In the genomic region with DNA sequence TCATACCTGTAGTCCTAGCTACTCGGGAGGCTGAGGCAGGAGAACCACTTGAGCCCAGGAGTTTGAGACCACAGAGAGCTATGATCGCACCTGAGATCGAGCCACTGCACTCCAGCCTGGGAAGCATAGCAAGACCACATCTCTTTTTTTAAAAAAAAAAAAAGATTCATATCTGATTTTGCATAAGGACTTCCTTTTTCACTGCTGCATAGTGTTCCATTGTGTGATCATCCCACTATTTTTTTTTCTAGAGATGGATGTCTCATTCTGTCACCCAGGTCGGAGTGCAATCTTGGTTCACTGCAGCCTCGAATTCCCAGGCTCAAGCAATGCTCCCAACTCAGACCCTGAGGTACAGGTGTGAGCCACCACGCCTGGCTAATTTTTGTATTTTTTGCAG, we compare ENCODE assay signal across 33 cellular contexts.
"Had no signal": no experiment of that assay in that cellular context is flagged by ENCODE, and none has a peak within 500 bp of the region (broad histone marks: within the 10 kb centered on the region; RNA-seq: fewer than 3 reads in every experiment).

No MANE protein-coding gene starts in this region.

- DNase-seq: activated effector memory CD4-positive, alpha-beta T cell treated with anti-CD3 and anti-CD28 coated beads, Interleukin-2, amount 50 U/mL, for 16 hours; activated effector memory CD4-positive, alpha-beta T cell treated with Interleukin-2 at 50 U/mL for 16 hours; activated gamma-delta T cell; activated gamma-delta T cell treated with Interleukin-2 at 50 U/mL for 16 hours; activated naive CD4-positive, alpha-beta T cell; activated naive CD4-positive, alpha-beta T cell treated with anti-CD3 and anti-CD28 coated beads for 36 hours; activated naive CD4-positive, alpha-beta T cell treated with anti-CD3 and anti-CD28 coated beads, Interleukin-2, amount 10 ng/mL, durations not matched to agents 7 days and 5 days; activated naive CD4-positive, alpha-beta T cell treated with anti-CD3 and anti-CD28 coated beads, Interleukin-2, amount 50 U/mL, for 16 hours; activated naive CD4-positive, alpha-beta T cell treated with Interleukin-2 at 50 U/mL for 16 hours; activated naive CD8-positive, alpha-beta T cell treated with anti-CD3 and anti-CD28 coated beads for 36 hours; activated naive CD8-positive, alpha-beta T cell treated with anti-CD3 and anti-CD28 coated beads, Interleukin-2, amount 10 ng/mL, durations not matched to agents 7 days and 5 days; activated naive CD8-positive, alpha-beta T cell treated with anti-CD3 and anti-CD28 coated beads, Interleukin-2, amount 50 U/mL, for 24 hours; activated T-cell treated with anti-CD3 and anti-CD28 coated beads, Interleukin-2, amount 50 U/mL, for 24 hours; activated T-cell treated with anti-CD3 and anti-CD28 coated beads, Interleukin-2, amount 50 U/mL, for 4 hours; activated T-cell treated with anti-CD3 and anti-CD28 coated beads, Interleukin-2, amount 50 U/mL, for 48 hours; activated T-cell treated with anti-CD3 and anti-CD28 coated beads, Interleukin-2, amount 50 U/mL, for 72 hours; adrenal gland; amniotic stem cell; amygdala; anterior cingulate cortex; aorta; body of pancreas; brain microvascular endothelial cell; caudate nucleus; central memory CD4-positive, alpha-beta T cell; cerebellar nuclear complex had no signal

- H3K9me3 ChIP-seq: adrenal gland, ascending aorta, body of pancreas, breast epithelium had no signal

- H3K4me3 ChIP-seq: adrenal gland, ascending aorta, body of pancreas, breast epithelium, cardiac muscle cell had no signal

- ATAC-seq: activated naive CD4-positive, alpha-beta T cell treated with anti-CD3 and anti-CD28 coated beads, Interleukin-2, amount 50 U/mL, for 72 hours; activated naive CD8-positive, alpha-beta T cell treated with anti-CD3 and anti-CD28 coated beads, Interleukin-2, amount 50 U/mL, for 24 hours; activated T-cell treated with anti-CD3 and anti-CD28 coated beads, Interleukin-2, amount 50 U/mL, for 4 hours; activated T-cell treated with anti-CD3 and anti-CD28 coated beads, Interleukin-2, amount 50 U/mL, for 72 hours; activated T-helper 17 cell treated with anti-CD3 and anti-CD28 coated beads, Interleukin-2, amount 50 U/mL, for 72 hours; body of pancreas had no signal

- H3K27ac ChIP-seq: adrenal gland, ascending aorta, body of pancreas, brain microvascular endothelial cell, breast epithelium, cardiac muscle cell had no signal

- H3K4me1 ChIP-seq: adrenal gland, ascending aorta, body of pancreas, breast epithelium had no signal

- H3K36me3 ChIP-seq: adrenal gland, ascending aorta, brain microvascular endothelial cell, breast epithelium, cardiac muscle cell had no signal

- FAIRE-seq: astrocyte, bronchial epithelial cell had no signal

- H3K27me3 ChIP-seq: ascending aorta, body of pancreas, brain microvascular endothelial cell, cardiac muscle cell had no signal
